24 cellular contexts compared by ENCODE assay signal in genomic region chr17:8421571-8421970, GRCh38. TPM values are rescaled to one million over a fixed set of nuclear protein-coding genes. Genes with fewer than 3 reads are reported as not detected.
DNase-seq lines count a peak whose midpoint lies in the region; ATAC-seq, FAIRE-seq and TF ChIP-seq lines count a peak whose summit lies in the region.
"Had no signal": no experiment of that assay in that cellular context is flagged by ENCODE, and none has a peak within 500 bp of the region (broad histone marks: within the 10 kb centered on the region; RNA-seq: fewer than 3 reads in every experiment).

No MANE protein-coding gene starts in this region.

- H3K27me3 ChIP-seq in breast epithelium (no peaks in the 10 kb centered on the region), right lobe of liver (no peaks in the 10 kb centered on the region), WERI-Rb-1 (ENCODE audit: insufficient read depth, low read depth, severe bottlenecking) (no peaks in the 10 kb centered on the region)

- H3K4me1 ChIP-seq in breast epithelium: peaks cover 0 to 6% of the 10 kb centered on the region in 2 donors
- H3K4me1 ChIP-seq in right lobe of liver: peaks cover 0 to 47% (median 20%) of the 10 kb centered on the region in 4 donors
- H3K4me1 ChIP-seq: neural progenitor cell had no signal

- TF ChIP-seq POLR2A in breast epithelium (IDR thresholded peaks at IDR 0.05) (no peak), right lobe of liver (IDR thresholded peaks at IDR 0.05) (no peak)

- peaks cover 14% of the 10 kb centered on the region for H3K27me3 Mint-ChIP-seq in MCF 10A (ENCODE audit: insufficient read depth, unreplicated experiment)

- H3K36me3 ChIP-seq in breast epithelium (no peaks in the 10 kb centered on the region), right lobe of liver (no peaks in the 10 kb centered on the region), WERI-Rb-1 (no peaks in the 10 kb centered on the region)
- H3K36me3 ChIP-seq: neural progenitor cell had no signal

- no peak overlapping the region for H3K27ac ChIP-seq in breast epithelium
- H3K27ac ChIP-seq in right lobe of liver: peak overlapping the region; percentile 24 to 87 (median 69)
- no peak overlapping the region for H3K27ac ChIP-seq in WERI-Rb-1
- H3K27ac ChIP-seq: C4-2B, coronary artery, epithelial cell of prostate, neural progenitor cell, RWPE1 had no signal

- no peaks in the 10 kb centered on the region for H3K9me3 Mint-ChIP-seq in MCF 10A (ENCODE audit: unreplicated experiment)
- H3K9me3 Mint-ChIP-seq: activated naive CD8-positive, alpha-beta T cell treated with anti-CD3 and anti-CD28 coated beads, Interleukin-2, amount 10 ng/mL, durations not matched to agents 7 days and 5 days; neural progenitor cell; type B pancreatic cell had no signal

- no CpG with 5 or more reads among the region's 3 CpGs for WGBS in right lobe of liver (ENCODE audit: insufficient coverage, low coverage, low lambda C conversion rate, missing lambda C conversion rate)

- peak; percentile 65 for DNase-seq in MCF 10A (ENCODE audit: unreplicated experiment)
- DNase-seq in breast epithelium (ENCODE audit: low spot score in 2 of 2): no peak
- peak; percentile 29 for DNase-seq in dermis blood vessel endothelial cell
- DNase-seq in right lobe of liver: peak in 1 of 3 donors; percentile 41
- no peak for DNase-seq in NCI-H510A (lab: John Stamatoyannopoulos, UW)
- DNase-seq in urothelium cell line (ENCODE audit: low spot score): no peak
- no peak for DNase-seq in WERI-Rb-1
- DNase-seq: 8988T; activated CD4-positive, alpha-beta T cell treated with anti-CD3 and anti-CD28 coated beads for 36 hours; activated naive CD8-positive, alpha-beta T cell treated with anti-CD3 and anti-CD28 coated beads, Interleukin-2, amount 10 ng/mL, durations not matched to agents 7 days and 5 days; DMS 273 treated with DMSO at 0.1 percent for 48 hours; H7; NCI-H1930; retina had no signal

- ATAC-seq in right lobe of liver: no peak
- ATAC-seq in HG03097 (IDR thresholded peaks at IDR 0.05; ENCODE audit: low FRiP score, unreplicated experiment): no peak
- ATAC-seq: activated CD4-positive, alpha-beta T cell treated with anti-CD3 and anti-CD28 coated beads for 36 hours; stimulated activated memory B cell treated with anti-CD40 and anti-IgM and Interleukin-4, amounts not matched to agents 10 μg/mL and 1 μg/mL and 100 μg/mL, for 72 hours had no signal

- no TSS peak for BruUV-seq in MCF 10A (replicated peaks; lab: Mats Ljungman, UMichigan)

- FAIRE-seq in urothelium cell line (lab: Jason Lieb, UNC): no peak

- H3K36me3 Mint-ChIP-seq in MCF 10A (ENCODE audit: insufficient read depth, unreplicated experiment): no peaks in the 10 kb centered on the region
- H3K36me3 Mint-ChIP-seq: activated naive CD8-positive, alpha-beta T cell treated with anti-CD3 and anti-CD28 coated beads, Interleukin-2, amount 10 ng/mL, durations not matched to agents 7 days and 5 days; neural progenitor cell; type B pancreatic cell had no signal

- no peak overlapping the region for H3K4me3 Mint-ChIP-seq in MCF 10A (ENCODE audit: unreplicated experiment)
- H3K4me3 Mint-ChIP-seq: activated CD4-positive, alpha-beta T cell treated with anti-CD3 and anti-CD28 coated beads for 36 hours; activated naive CD8-positive, alpha-beta T cell treated with anti-CD3 and anti-CD28 coated beads, Interleukin-2, amount 10 ng/mL, durations not matched to agents 7 days and 5 days; neural progenitor cell; stimulated activated memory B cell treated with anti-CD40 and anti-IgM and Interleukin-4, amounts not matched to agents 10 μg/mL and 1 μg/mL and 100 μg/mL, for 72 hours; type B pancreatic cell had no signal

- H3K9me3 ChIP-seq in breast epithelium (no peaks in the 10 kb centered on the region), right lobe of liver (no peaks in the 10 kb centered on the region), WERI-Rb-1 (ENCODE audit: severe bottlenecking) (no peaks in the 10 kb centered on the region)

- CTCF ChIA-PET in MCF 10A (lab: Yijun Ruan, JAX): interaction anchor here (1.4 to 3.2 kb wide), 2 partner anchors 12 to 15 kb away, joined by 7 to 28 read pairs; no protein-coding TSS in a partner anchor

- no peaks in the 10 kb centered on the region for H3K4me1 Mint-ChIP-seq in MCF 10A (ENCODE audit: insufficient read depth, unreplicated experiment)
- H3K4me1 Mint-ChIP-seq: activated naive CD8-positive, alpha-beta T cell treated with anti-CD3 and anti-CD28 coated beads, Interleukin-2, amount 10 ng/mL, durations not matched to agents 7 days and 5 days; stimulated activated memory B cell treated with anti-CD40 and anti-IgM and Interleukin-4, amounts not matched to agents 10 μg/mL and 1 μg/mL and 100 μg/mL, for 72 hours had no signal

- no peak overlapping the region for H3K27ac Mint-ChIP-seq in MCF 10A (ENCODE audit: low read depth, unreplicated experiment)
- H3K27ac Mint-ChIP-seq: activated CD4-positive, alpha-beta T cell treated with anti-CD3 and anti-CD28 coated beads for 36 hours; activated naive CD8-positive, alpha-beta T cell treated with anti-CD3 and anti-CD28 coated beads, Interleukin-2, amount 10 ng/mL, durations not matched to agents 7 days and 5 days; neural progenitor cell; stimulated activated memory B cell treated with anti-CD40 and anti-IgM and Interleukin-4, amounts not matched to agents 10 μg/mL and 1 μg/mL and 100 μg/mL, for 72 hours; type B pancreatic cell had no signal

- intact Hi-C loops in MCF 10A (cut with micrococcal nuclease): no loop called here
- intact Hi-C loops in breast epithelium (cut with DNase I; ENCODE audit: low total_unique reads): no loop called here
- intact Hi-C loops in right lobe of liver (cut with DNase I): no loop called here

- H3K4me3 ChIP-seq in breast epithelium: no peak overlapping the region
- no peak overlapping the region for H3K4me3 ChIP-seq in right lobe of liver
- H3K4me3 ChIP-seq in WERI-Rb-1 (ENCODE audit: low read depth, low read length): no peak overlapping the region
- H3K4me3 ChIP-seq: coronary artery, neural progenitor cell had no signal

- POLR2A ChIA-PET in MCF 10A (lab: Yijun Ruan, JAX): interaction anchor here (0.9 to 3.0 kb wide), 4 partner anchors 10 to 15 kb away, joined by 3 to 31 read pairs (median 9); partner anchors contain the start of gene NDEL1

- TF ChIP-seq CTCF in MCF 10A (IDR thresholded peaks at IDR 0.05; ENCODE audit: unreplicated experiment): no peak
- no peak for TF ChIP-seq CTCF in breast epithelium (IDR thresholded peaks at IDR 0.05)
- TF ChIP-seq CTCF in right lobe of liver (IDR thresholded peaks at IDR 0.05): no peak
- no peak for TF ChIP-seq CTCF in WERI-Rb-1 (IDR thresholded peaks at IDR 0.05; ENCODE audit: low read depth, low read length)

RNA-seq across cellular contexts. Expression of gene NDEL1, which starts 14.1 kb away (rescaled TPM):
- total RNA-seq in MCF 10A (2022) (95.3 and 112 TPM in 2 replicates), breast epithelium (10 to 100 TPM; 51.1 to 80.6 (median 61.4) TPM), dermis blood vessel endothelial cell (34.5 and 47.6 TPM in 2 replicates), right lobe of liver (10 to 100 TPM; 22.2 to 34.9 (median 28.4) TPM)

RNA-seq across cellular contexts. Expression of gene RNF222, which starts 23.9 kb away (rescaled TPM):
- total RNA-seq in MCF 10A (2022): not detected in 2 replicates
- not detected for total RNA-seq in breast epithelium
- 0.05 TPM in 1 of 2 replicates, not detected in the other for total RNA-seq in dermis blood vessel endothelial cell
- total RNA-seq in right lobe of liver: not detected
- total RNA-seq: activated CD4-positive, alpha-beta T cell treated with anti-CD3 and anti-CD28 coated beads for 36 hours; glomerular endothelial cell; H7; NCI-H460 had no signal

RNA-seq across cellular contexts. Expression of gene RPL26, which starts 38.6 kb away (rescaled TPM):
- total RNA-seq in MCF 10A (2022) (3,179 and 3,524 TPM in 2 replicates), breast epithelium (1,000 to 10,000 TPM; 3,666 to 5,219 (median 4,419) TPM), dermis blood vessel endothelial cell (2,594 and 5,071 TPM in 2 replicates), right lobe of liver (1,000 to 10,000 TPM in 2 of 6 experiments, 100 to 1,000 TPM in 4; 467 to 1,753 (median 509) TPM)

Comparison
In these comparisons a context has a peak if more than half of its experiments do, and no peak if none do; other contexts are left out.
1. DNase-seq: peak in MCF 10A (single experiment) and dermis blood vessel endothelial cell (single experiment); none in breast epithelium (0 of 2), NCI-H510A (single experiment), urothelium cell line (single experiment) and WERI-Rb-1 (single experiment).
2. H3K27ac ChIP-seq: peak in right lobe of liver (3 of 3); none in breast epithelium (0 of 2) and WERI-Rb-1 (single experiment).